ENCODE assay signal across 9 cellular contexts in genomic region chr6:119314894-119315272, GRCh38. TPM values are rescaled to one million over a fixed set of nuclear protein-coding genes. Genes with fewer than 3 reads are reported as not detected.
A peak's percentile ranks its signal among the peaks of the same experiment; 100 is the strongest.
DNase-seq lines count a peak whose midpoint lies in the region; ATAC-seq and TF ChIP-seq lines count a peak whose summit lies in the region.
"Had no signal": no experiment of that assay in that cellular context is flagged by ENCODE, and none has a peak within 500 bp of the region (broad histone marks: within the 10 kb centered on the region; RNA-seq: fewer than 3 reads in every experiment).

No MANE protein-coding gene starts in this region.

- H3K9me3 Mint-ChIP-seq in nephron progenitor cell (no peaks in the 10 kb centered on the region), MCF 10A (ENCODE audit: unreplicated experiment) (no peaks in the 10 kb centered on the region)

- H3K9ac ChIP-seq in OCI-LY1 (ENCODE audit: low read length): peak overlapping the region; percentile 56

- peaks cover 42% of the 10 kb centered on the region for H3K4me1 ChIP-seq in OCI-LY1 (ENCODE audit: insufficient read depth, low read length, severe bottlenecking)

- H3K27ac ChIP-seq in OCI-LY1 (ENCODE audit: low read depth, low read length, poor library complexity, severe bottlenecking): peak overlapping the region; percentile 91

- intact Hi-C loops in MCF 10A (cut with micrococcal nuclease): no loop called here

- H3K9me2 ChIP-seq in OCI-LY1 (ENCODE audit: low read depth, low read length): no peaks in the 10 kb centered on the region

- CTCF ChIA-PET in MCF 10A (lab: Yijun Ruan, JAX): interaction anchor here (0.6 kb wide), 1 partner anchor 29 kb away, joined by 3 read pairs; no protein-coding TSS in a partner anchor

- peak overlapping the region; percentile 92 for H3K27ac Mint-ChIP-seq in nephron progenitor cell
- no peak overlapping the region for H3K27ac Mint-ChIP-seq in MCF 10A (ENCODE audit: low read depth, unreplicated experiment)

- H3K4me1 Mint-ChIP-seq in nephron progenitor cell (peaks cover 55% of the 10 kb centered on the region), MCF 10A (ENCODE audit: insufficient read depth, unreplicated experiment) (no peaks in the 10 kb centered on the region)

- H3K9me3 ChIP-seq in OCI-LY1 (ENCODE audit: low read length): no peaks in the 10 kb centered on the region

- no peaks in the 10 kb centered on the region for H4K20me1 ChIP-seq in OCI-LY1 (ENCODE audit: insufficient read depth, low read length)

- TF ChIP-seq CTCF in OCI-LY1 (IDR thresholded peaks at IDR 0.05; ENCODE audit: low read length) (no peak), nephron progenitor cell (IDR thresholded peaks at IDR 0.05) (no peak), MCF 10A (IDR thresholded peaks at IDR 0.05; ENCODE audit: unreplicated experiment) (no peak)

- H3K4me3 ChIP-seq in OCI-LY1 (ENCODE audit: low read depth, low read length, poor library complexity, severe bottlenecking): peak overlapping the region; percentile 41

- H3K4me3 Mint-ChIP-seq in nephron progenitor cell (peak overlapping the region; percentile 36), MCF 10A (ENCODE audit: unreplicated experiment) (no peak overlapping the region)

- no peaks in the 10 kb centered on the region for H3K79me2 ChIP-seq in OCI-LY1 (ENCODE audit: insufficient read depth, low read length)

- DNase-seq in nephron progenitor cell: no peak
- DNase-seq in MCF 10A (ENCODE audit: unreplicated experiment): no peak
- no peak for DNase-seq in NCI-H774 (lab: John Stamatoyannopoulos, UW)
- no peak for DNase-seq in HuH-7.5 (ENCODE audit: low spot score)
- DNase-seq in DMS79 (lab: John Stamatoyannopoulos, UW): no peak
- DNase-seq: substantia nigra had no signal

- BruUV-seq in MCF 10A (replicated peaks; lab: Mats Ljungman, UMichigan): no TSS peak

- no peaks in the 10 kb centered on the region for H3F3A ChIP-seq in OCI-LY1 (ENCODE audit: insufficient read depth, low read length)

- POLR2A ChIA-PET in MCF 10A (lab: Yijun Ruan, JAX): interaction anchor here (0.6 kb wide), 1 partner anchor 10 kb away, joined by 3 read pairs; no protein-coding TSS in a partner anchor

- H3K36me3 ChIP-seq in OCI-LY1 (ENCODE audit: insufficient read depth, low read length): no peaks in the 10 kb centered on the region

- H3K27me3 Mint-ChIP-seq in nephron progenitor cell (ENCODE audit: low read depth, poor library complexity): no peaks in the 10 kb centered on the region
- no peaks in the 10 kb centered on the region for H3K27me3 Mint-ChIP-seq in MCF 10A (ENCODE audit: insufficient read depth, unreplicated experiment)

- H3K36me3 Mint-ChIP-seq in nephron progenitor cell (ENCODE audit: low read depth) (peaks cover 6% of the 10 kb centered on the region), MCF 10A (ENCODE audit: insufficient read depth, unreplicated experiment) (no peaks in the 10 kb centered on the region)

- no peaks in the 10 kb centered on the region for H3K27me3 ChIP-seq in OCI-LY1 (ENCODE audit: insufficient read depth, low read length)

- peak; percentile 48 for ATAC-seq in GM19035 (IDR thresholded peaks at IDR 0.05; ENCODE audit: unreplicated experiment)
- peak; percentile 39 for ATAC-seq in HG02678 (IDR thresholded peaks at IDR 0.05; ENCODE audit: unreplicated experiment)

- peak overlapping the region; percentile 85; the same call in 1 of the 2 replicates for H2AFZ ChIP-seq in OCI-LY1 (ENCODE audit: low read length)

- peak overlapping the region; percentile 70 for H3K4me2 ChIP-seq in OCI-LY1 (ENCODE audit: low read length)

RNA-seq across cellular contexts. Expression of gene MAN1A1, which starts 34.7 kb away (rescaled TPM):
- 1.3 and 1.6 TPM in 2 replicates for total RNA-seq in MCF 10A (2022)
